Comparison of ENCODE assay signal across 25 cellular contexts in genomic region chr5:69084903-69085302, GRCh38.
"Had no signal": no experiment of that assay in that cellular context is flagged by ENCODE, and none has a peak within 500 bp of the region (broad histone marks: within the 10 kb centered on the region; RNA-seq: fewer than 3 reads in every experiment).

No MANE protein-coding gene starts in this region.

- H3K9ac ChIP-seq: KMS-11, SK-N-SH had no signal

- H3K27ac ChIP-seq: KMS-11 had no signal

- DNase-seq: activated CD4-positive, alpha-beta memory T cell treated with anti-CD3 and anti-CD28 coated beads for 36 hours; activated CD4-positive, alpha-beta T cell treated with anti-CD3 and anti-CD28 coated beads, Interleukin-2, amount 10 ng/mL, durations not matched to agents 7 days and 5 days; activated CD4-positive, CD25-positive, alpha-beta regulatory T cell treated with anti-CD3 and anti-CD28 coated beads, Interleukin-2, amount 50 U/mL, for 72 hours; activated CD8-positive, alpha-beta memory T cell treated with anti-CD3 and anti-CD28 coated beads, Interleukin-2, amount 50 U/mL, for 4 hours; activated naive CD4-positive, alpha-beta T cell; activated T-cell treated with anti-CD3 and anti-CD28 coated beads, Interleukin-2, amount 50 U/mL, for 72 hours; amygdala; MM.1S; NCI-H1105 treated with DMSO at 0.1 percent for 48 hours; NCI-H146; NCI-H187 treated with DMSO at 0.1 percent for 48 hours; NCI-H2081 treated with DMSO at 0.1 percent for 48 hours; NCI-H2171; NCI-H2227 treated with DMSO at 0.1 percent for 48 hours; NCI-H446 treated with DMSO at 0.1 percent for 48 hours; NCI-H524 treated with DMSO at 0.1 percent for 48 hours; NCI-H774; RPMI8226; SK-N-SH; T-helper 1 cell had no signal

- H3K4me1 Mint-ChIP-seq: brain had no signal

- H3K4me3 Mint-ChIP-seq: activated CD4-positive, alpha-beta memory T cell treated with anti-CD3 and anti-CD28 coated beads for 36 hours; activated CD4-positive, alpha-beta T cell treated with anti-CD3 and anti-CD28 coated beads, Interleukin-2, amount 10 ng/mL, durations not matched to agents 7 days and 5 days; activated naive CD4-positive, alpha-beta T cell treated with anti-CD3 and anti-CD28 coated beads, Interleukin-2, amount 50 U/mL, for 24 hours; brain had no signal

- H3K9me3 ChIP-seq: SK-N-SH had no signal

- H3K9me2 ChIP-seq: SK-N-SH had no signal

- H3K27me3 Mint-ChIP-seq: activated CD4-positive, alpha-beta memory T cell treated with anti-CD3 and anti-CD28 coated beads for 36 hours; activated CD4-positive, alpha-beta T cell treated with anti-CD3 and anti-CD28 coated beads, Interleukin-2, amount 10 ng/mL, durations not matched to agents 7 days and 5 days; activated naive CD4-positive, alpha-beta T cell treated with anti-CD3 and anti-CD28 coated beads, Interleukin-2, amount 50 U/mL, for 24 hours had no signal

- H3K9me3 Mint-ChIP-seq: activated CD4-positive, alpha-beta memory T cell treated with anti-CD3 and anti-CD28 coated beads for 36 hours; activated CD4-positive, alpha-beta T cell treated with anti-CD3 and anti-CD28 coated beads, Interleukin-2, amount 10 ng/mL, durations not matched to agents 7 days and 5 days; activated naive CD4-positive, alpha-beta T cell treated with anti-CD3 and anti-CD28 coated beads, Interleukin-2, amount 50 U/mL, for 24 hours; activated T-cell treated with anti-CD3 and anti-CD28 coated beads, Interleukin-2, amount 50 U/mL, for 72 hours; brain had no signal

- H3K36me3 Mint-ChIP-seq: activated CD4-positive, alpha-beta memory T cell treated with anti-CD3 and anti-CD28 coated beads for 36 hours; activated naive CD4-positive, alpha-beta T cell treated with anti-CD3 and anti-CD28 coated beads, Interleukin-2, amount 50 U/mL, for 24 hours; brain had no signal

- ATAC-seq: activated T-cell treated with anti-CD3 and anti-CD28 coated beads, Interleukin-2, amount 50 U/mL, for 72 hours; Panc1; Right ventricle myocardium inferior had no signal

- H3K4me2 ChIP-seq: KMS-11, SK-N-SH had no signal

- H3K27ac Mint-ChIP-seq: activated CD4-positive, alpha-beta memory T cell treated with anti-CD3 and anti-CD28 coated beads for 36 hours; activated CD4-positive, alpha-beta T cell treated with anti-CD3 and anti-CD28 coated beads, Interleukin-2, amount 10 ng/mL, durations not matched to agents 7 days and 5 days; activated naive CD4-positive, alpha-beta T cell treated with anti-CD3 and anti-CD28 coated beads, Interleukin-2, amount 50 U/mL, for 24 hours; activated T-cell treated with anti-CD3 and anti-CD28 coated beads, Interleukin-2, amount 50 U/mL, for 72 hours; brain had no signal
